ENCODE assay signal across 8 cellular contexts in genomic region chr1:157045251-157046218, GRCh38. TPM values are rescaled to one million over a fixed set of nuclear protein-coding genes. Genes with fewer than 3 reads are reported as not detected.
DNase-seq lines count a peak whose midpoint lies in the region; ATAC-seq and TF ChIP-seq lines count a peak whose summit lies in the region.

ARHGEF11 (minus strand) TSS chr1:157045742; CDS start chr1:157044330, 1,412 bp downstream.

- no peaks in the 10 kb centered on the region; the same call in 1 of the 2 replicates for H3K27me3 Mint-ChIP-seq in H9 (ENCODE audit: low read depth)

- H3K9me3 ChIP-seq in H9 (ENCODE audit: control insufficient read depth, low read depth, low read length) = no peaks in the 10 kb centered on the region

- peaks cover 0 to 6% (median 3%) of the 10 kb centered on the region in 3 experiments; a peak in 5 of 7 replicates for H3K36me3 Mint-ChIP-seq in H9 (ENCODE audit: insufficient read depth in 1 of 3, low read depth in 3 of 3)

- peaks cover 23% of the 10 kb centered on the region for H3K23me2 ChIP-seq in H9 (ENCODE audit: insufficient read length, low read depth, low read length, poor library complexity, severe bottlenecking)

- H2AFZ ChIP-seq in H9 (ENCODE audit: low read length) = peak within 1 kb of the TSS; percentile 86

- TF ChIP-seq CTCF in H9 (conservative IDR thresholded peaks at IDR 0.05) = no peak

- H3K9ac ChIP-seq in H9 (ENCODE audit: extremely low read depth, insufficient read length, low read length) = peak within 1 kb of the TSS; percentile 94

- intact Hi-C loops in T-helper 1 cell treated with Interleukin-12 subunit alpha and Interleukin-12 subunit beta and Interleukin-4 antibody, amounts not matched to agents 30 ng/mL and 1 ng/mL, for 36 hours (cut with micrococcal nuclease) = no loop called here
- intact Hi-C loops in sciatic nerve (cut with DNase I) = loop anchor here (5.0 kb wide), 1 partner anchor 308 kb away; no protein-coding TSS in a partner anchor

- peak within 1 kb of the TSS; percentile 62 for H3K18ac ChIP-seq in H9 (ENCODE audit: insufficient read length, low read depth, low read length)

- H3K4me3 Mint-ChIP-seq in H9 = peak within 1 kb of the TSS; percentile 86 to 92

- DNase-seq in GF-D8 (lab: John Stamatoyannopoulos, UW) (peak; percentile 31), H9 (peak; percentile 90), NCI-H1436 treated with DMSO at 0.1 percent for 48 hours (lab: John Stamatoyannopoulos, UW) (peak; percentile 10), iPS-NIHi11 (ENCODE audit: low spot score) (peak; percentile 94), sciatic nerve (ENCODE audit: low spot score) (peak; percentile 95)
- DNase-seq in central memory CD4-positive, alpha-beta T cell = peak; percentile 1

- H2BK5ac ChIP-seq in H9 (ENCODE audit: insufficient read length, low read length) = no peak within 1 kb of the TSS

- no peak within 1 kb of the TSS for H2BK120ac ChIP-seq in H9 (ENCODE audit: low read depth, low read length, poor library complexity, severe bottlenecking)

- H4K20me1 ChIP-seq in H9 (ENCODE audit: control insufficient read depth, insufficient read depth, insufficient read length) = no peaks in the 10 kb centered on the region

- no peak within 1 kb of the TSS for H4K91ac ChIP-seq in H9 (ENCODE audit: insufficient read length, low read depth, low read length)

- H3K79me2 ChIP-seq in H9 (ENCODE audit: insufficient read depth, low read length) = peaks cover 19% of the 10 kb centered on the region; the same call in 1 of the 2 replicates

- no peak within 1 kb of the TSS for H3K4ac ChIP-seq in H9 (ENCODE audit: low read depth, low read length)

- no peak within 1 kb of the TSS; the same call in 1 of the 2 replicates for H2BK15ac ChIP-seq in H9 (ENCODE audit: low read depth, low read length)

- H2BK20ac ChIP-seq in H9 (ENCODE audit: low read depth, low read length, poor library complexity, severe bottlenecking) = no peak within 1 kb of the TSS

- H3K27ac Mint-ChIP-seq in H9 = peak within 1 kb of the TSS; percentile 96 to 98 (median 97)

- peak within 1 kb of the TSS; percentile 46 for H3K27ac ChIP-seq in H9 (ENCODE audit: insufficient read length, low read depth, low read length)

- H2AK5ac ChIP-seq in H9 (ENCODE audit: insufficient read length, low read length) = no peak within 1 kb of the TSS

- H3K14ac ChIP-seq in H9 (ENCODE audit: insufficient read depth, low read length) = peak within 1 kb of the TSS; percentile 94; the same call in 1 of the 2 replicates

- peak; percentile 99 for ATAC-seq in sciatic nerve
- ATAC-seq in GM21717 (IDR thresholded peaks at IDR 0.05; ENCODE audit: unreplicated experiment) = no peak

- no peaks in the 10 kb centered on the region for H3K27me3 ChIP-seq in H9 (ENCODE audit: insufficient read depth, low read length)

- H4K5ac ChIP-seq in H9 (ENCODE audit: insufficient read length, low read depth, low read length) = no peak within 1 kb of the TSS

- peaks cover 14% of the 10 kb centered on the region for H3K79me1 ChIP-seq in H9 (ENCODE audit: insufficient read depth, low read depth, low read length, poor library complexity, severe bottlenecking)

- peak within 1 kb of the TSS; percentile 65 for H3K56ac ChIP-seq in H9 (ENCODE audit: insufficient read length, low read depth, low read length)

- no peak within 1 kb of the TSS for H2BK12ac ChIP-seq in H9 (ENCODE audit: insufficient read length, low read depth, low read length)

- WGBS in H9 (ENCODE audit: extremely low coverage, insufficient read length, low lambda C conversion rate) = no CpG with 5 or more reads among the region's 120 CpGs

- peaks cover 10% of the 10 kb centered on the region for H3K4me1 ChIP-seq in H9 (ENCODE audit: insufficient read depth, low read length)

- peaks cover 45 to 51% of the 10 kb centered on the region in 2 experiments for H3K4me1 Mint-ChIP-seq in H9

- no peak within 1 kb of the TSS for H3K23ac ChIP-seq in H9 (ENCODE audit: insufficient read length, low read depth, low read length)

- H3K9me3 Mint-ChIP-seq in H9 = no peaks in the 10 kb centered on the region

- no peak within 1 kb of the TSS for H4K8ac ChIP-seq in H9 (replicated peaks; ENCODE audit: insufficient read length, low read depth, low read length)

- H3T11ph ChIP-seq in H9 (ENCODE audit: low read length) = peak within 1 kb of the TSS; percentile 85

- peak within 1 kb of the TSS; percentile 86 for H3K4me2 ChIP-seq in H9 (ENCODE audit: insufficient read depth, insufficient read length, low read length)

RNA-seq across cellular contexts. Expression of gene ARHGEF11, which starts in this region (rescaled TPM):
- total RNA-seq in H9 (2021) = 38.1 and 41.1 TPM in 2 replicates
- total RNA-seq in T-helper 1 cell treated with Interleukin-12 subunit alpha and Interleukin-12 subunit beta and Interleukin-4 antibody, amounts not matched to agents 30 ng/mL and 1 ng/mL, for 36 hours = 28.6 and 30.4 TPM in 2 replicates
- total RNA-seq in sciatic nerve = 38.4 TPM

Comparison
In these comparisons a context has a peak if more than half of its experiments do, and no peak if none do; other contexts are left out.
1. DNase-seq: peak in every context shown above with its lines; median percentile 95 in sciatic nerve; 94 in iPS-NIHi11; 90 in H9; 31 in GF-D8; 10 in NCI-H1436 treated with DMSO at 0.1 percent for 48 hours; 1 in central memory CD4-positive, alpha-beta T cell.